ENCODE assay signal across 17 cellular contexts in genomic region chr12:9725471-9725870, GRCh38. TPM values are rescaled to one million over a fixed set of nuclear protein-coding genes. Genes with fewer than 3 reads are reported as not detected.
"Had no signal": no experiment of that assay in that cellular context is flagged by ENCODE, and none has a peak within 500 bp of the region (broad histone marks: within the 10 kb centered on the region; RNA-seq: fewer than 3 reads in every experiment).

No MANE protein-coding gene starts in this region.

- H3K27ac Mint-ChIP-seq: activated naive CD8-positive, alpha-beta T cell treated with anti-CD3 and anti-CD28 coated beads, Interleukin-2, amount 50 U/mL, for 24 hours; T-helper 1 cell treated with Interleukin-12 subunit alpha and Interleukin-12 subunit beta and Interleukin-4 antibody, amounts not matched to agents 30 μg/mL and 1 μg/mL, for 36 hours; WTC11 had no signal

- DNase-seq: activated CD4-positive, alpha-beta T cell treated with anti-CD3 and anti-CD28 coated beads for 48 hours; activated CD8-positive, alpha-beta memory T cell treated with anti-CD3 and anti-CD28 coated beads for 24 hours; activated naive CD8-positive, alpha-beta T cell treated with anti-CD3 and anti-CD28 coated beads, Interleukin-2, amount 50 U/mL, for 24 hours; aorta; ovary; right lobe of liver; stimulated activated CD4-positive, alpha-beta T cell treated with anti-CD3 and anti-CD28 coated beads, Interleukin-12 subunit alpha, Interleukin-12 subunit beta, amount 100 ng/mL, for 4 hours; stimulated activated CD4-positive, alpha-beta T cell treated with anti-CD3 and anti-CD28 coated beads, Interleukin-2, amount 100 ng/mL, for 24 hours; thyroid gland; uterus had no signal

- H3K4me1 Mint-ChIP-seq: WTC11 had no signal

- H3K36me3 Mint-ChIP-seq: WTC11 had no signal

- FAIRE-seq: islet of Langerhans had no signal

- H3K27me3 Mint-ChIP-seq: activated naive CD8-positive, alpha-beta T cell treated with anti-CD3 and anti-CD28 coated beads, Interleukin-2, amount 50 U/mL, for 24 hours had no signal

- H3K4me3 Mint-ChIP-seq: activated naive CD8-positive, alpha-beta T cell treated with anti-CD3 and anti-CD28 coated beads, Interleukin-2, amount 50 U/mL, for 24 hours; T-helper 1 cell treated with Interleukin-12 subunit alpha and Interleukin-12 subunit beta and Interleukin-4 antibody, amounts not matched to agents 30 μg/mL and 1 μg/mL, for 36 hours; WTC11 had no signal

- H3K4me1 ChIP-seq: right lobe of liver, thyroid gland had no signal

- H3K27ac ChIP-seq: ovary, right lobe of liver, thyroid gland, uterus had no signal

- H3K9me3 ChIP-seq: ovary, right lobe of liver, thyroid gland, uterus had no signal

- H3K9me3 Mint-ChIP-seq: activated naive CD8-positive, alpha-beta T cell treated with anti-CD3 and anti-CD28 coated beads, Interleukin-2, amount 50 U/mL, for 24 hours; T-helper 1 cell treated with Interleukin-12 subunit alpha and Interleukin-12 subunit beta and Interleukin-4 antibody, amounts not matched to agents 30 μg/mL and 1 μg/mL, for 36 hours; WTC11 had no signal

- H3K36me3 ChIP-seq: ovary, right lobe of liver, thyroid gland, uterus had no signal

- H3K4me3 ChIP-seq: lung, ovary, right lobe of liver, thyroid gland, uterus had no signal

- H3K27me3 ChIP-seq: ovary, right lobe of liver, thyroid gland, uterus had no signal

RNA-seq across cellular contexts. Expression of gene CLECL1, which starts 7.4 kb away (rescaled TPM):
- total RNA-seq: chondrocyte, dermis microvascular lymphatic vessel endothelial cell, pulmonary artery endothelial cell, thyroid gland, WTC11 had no signal
- polyA plus RNA-seq: aorta had no signal

RNA-seq across cellular contexts. Expression of gene CD69, which starts 35.2 kb away (rescaled TPM):
- total RNA-seq: chondrocyte had no signal
